14 cellular contexts compared by ENCODE assay signal in genomic region chr7:17159500-17160037, GRCh38.
DNase-seq lines count a peak whose midpoint lies in the region; ATAC-seq and TF ChIP-seq lines count a peak whose summit lies in the region.
"Had no signal": no experiment of that assay in that cellular context is flagged by ENCODE, and none has a peak within 500 bp of the region (broad histone marks: within the 10 kb centered on the region; RNA-seq: fewer than 3 reads in every experiment).

No MANE protein-coding gene starts in this region.

- peaks cover 8% of the 10 kb centered on the region for H3K36me3 Mint-ChIP-seq in activated T-cell treated with anti-CD3 and anti-CD28 coated beads, Interleukin-2, amount 50 U/mL, for 24 hours (ENCODE audit: low read depth)
- no peaks in the 10 kb centered on the region for H3K36me3 Mint-ChIP-seq in stimulated activated memory B cell treated with anti-CD40 and anti-IgM and Interleukin-4, amounts not matched to agents 10 μg/mL and 1 μg/mL and 100 μg/mL, for 72 hours
- no peaks in the 10 kb centered on the region for H3K36me3 Mint-ChIP-seq in CD8-positive, alpha-beta T cell
- H3K36me3 Mint-ChIP-seq: naive B cell had no signal

- peak overlapping the region; percentile 93 for H3K27ac Mint-ChIP-seq in activated T-cell treated with anti-CD3 and anti-CD28 coated beads, Interleukin-2, amount 50 U/mL, for 24 hours
- H3K27ac Mint-ChIP-seq in stimulated activated memory B cell treated with anti-CD40 and anti-IgM and Interleukin-4, amounts not matched to agents 10 μg/mL and 1 μg/mL and 100 μg/mL, for 72 hours: peak overlapping the region; percentile 68
- no peak overlapping the region for H3K27ac Mint-ChIP-seq in CD8-positive, alpha-beta T cell

- no peaks in the 10 kb centered on the region for H3K27me3 ChIP-seq in heart left ventricle
- no peaks in the 10 kb centered on the region for H3K27me3 ChIP-seq in CD8-positive, alpha-beta T cell (ENCODE audit: insufficient read depth, low read length)
- H3K27me3 ChIP-seq: upper lobe of left lung had no signal

- intact Hi-C loops in heart left ventricle (cut with DNase I): loop anchor here in 1 of 10 donors (10.0 kb wide), 1 partner anchor 435 kb away; no protein-coding TSS in a partner anchor
- intact Hi-C loops in CD8-positive, alpha-beta T cell (cut with DNase I, micrococcal nuclease): no loop called here

- DNase-seq in activated T-cell treated with anti-CD3 and anti-CD28 coated beads, Interleukin-2, amount 50 U/mL, for 24 hours: no peak
- no peak for DNase-seq in activated T-cell treated with anti-CD3 and anti-CD28 coated beads, Interleukin-2, amount 50 U/mL, for 48 hours
- DNase-seq in heart left ventricle (no peak), RKO (ENCODE audit: low spot score) (no peak)
- no peak for DNase-seq in CD8-positive, alpha-beta T cell
- DNase-seq: effector memory CD8-positive, alpha-beta T cell; GF-D8; naive B cell; NCI-H510A treated with DMSO at 0.1 percent for 48 hours; SW 1271; upper lobe of left lung had no signal

- no peak for TF ChIP-seq CTCF in heart left ventricle (IDR thresholded peaks at IDR 0.05)
- TF ChIP-seq CTCF in CD8-positive, alpha-beta T cell (IDR thresholded peaks at IDR 0.05): no peak

- TF ChIP-seq POLR2A in heart left ventricle (IDR thresholded peaks at IDR 0.05): no peak

- 82 to 93% (median 87%) methylated on average over 2 of the region's 2 CpGs for WGBS in heart left ventricle, 4 donors

- no peak overlapping the region for H3K27ac ChIP-seq in heart left ventricle
- no peak overlapping the region for H3K27ac ChIP-seq in CD8-positive, alpha-beta T cell (ENCODE audit: low read depth, low read length)
- H3K27ac ChIP-seq: upper lobe of left lung had no signal

- H3K4me3 ChIP-seq in heart left ventricle: no peak overlapping the region
- H3K4me3 ChIP-seq in CD8-positive, alpha-beta T cell (ENCODE audit: low read depth, low read length): no peak overlapping the region
- H3K4me3 ChIP-seq: upper lobe of left lung had no signal

- peaks cover 19% of the 10 kb centered on the region for H3K9me3 Mint-ChIP-seq in activated T-cell treated with anti-CD3 and anti-CD28 coated beads, Interleukin-2, amount 50 U/mL, for 24 hours
- H3K9me3 Mint-ChIP-seq in stimulated activated memory B cell treated with anti-CD40 and anti-IgM and Interleukin-4, amounts not matched to agents 10 μg/mL and 1 μg/mL and 100 μg/mL, for 72 hours: peaks cover 8% of the 10 kb centered on the region
- peaks cover 2% of the 10 kb centered on the region for H3K9me3 Mint-ChIP-seq in CD8-positive, alpha-beta T cell
- H3K9me3 Mint-ChIP-seq: effector memory CD8-positive, alpha-beta T cell had no signal

- ATAC-seq in GM21576 (IDR thresholded peaks at IDR 0.05; ENCODE audit: unreplicated experiment): peak; percentile 93
- peak; percentile 87 for ATAC-seq in HG03159 (IDR thresholded peaks at IDR 0.05; ENCODE audit: unreplicated experiment)
- ATAC-seq in stimulated activated memory B cell treated with anti-CD40 and anti-IgM and Interleukin-4, amounts not matched to agents 10 μg/mL and 1 μg/mL and 100 μg/mL, for 72 hours: peak; percentile 92
- ATAC-seq in heart left ventricle: no peak
- no peak for ATAC-seq in CD8-positive, alpha-beta T cell
- ATAC-seq: effector memory CD8-positive, alpha-beta T cell had no signal

- H3K27me3 Mint-ChIP-seq in activated T-cell treated with anti-CD3 and anti-CD28 coated beads, Interleukin-2, amount 50 U/mL, for 24 hours: no peaks in the 10 kb centered on the region
- no peaks in the 10 kb centered on the region for H3K27me3 Mint-ChIP-seq in stimulated activated memory B cell treated with anti-CD40 and anti-IgM and Interleukin-4, amounts not matched to agents 10 μg/mL and 1 μg/mL and 100 μg/mL, for 72 hours
- H3K27me3 Mint-ChIP-seq in CD8-positive, alpha-beta T cell (ENCODE audit: low read depth): no peaks in the 10 kb centered on the region
- H3K27me3 Mint-ChIP-seq: effector memory CD8-positive, alpha-beta T cell; naive B cell had no signal

- CTCF ChIA-PET in CD8-positive, alpha-beta T cell (lab: Charles Lee): interaction anchor here (0.6 kb wide), 1 partner anchor 104 kb away, joined by 3 read pairs; no protein-coding TSS in a partner anchor

- H3K9me3 ChIP-seq in heart left ventricle: peaks cover 0 to 4% (median 0%) of the 10 kb centered on the region in 12 donors
- no peaks in the 10 kb centered on the region for H3K9me3 ChIP-seq in CD8-positive, alpha-beta T cell (ENCODE audit: low read length)
- H3K9me3 ChIP-seq: upper lobe of left lung had no signal

- no peaks in the 10 kb centered on the region for H3K4me1 ChIP-seq in heart left ventricle
- no peaks in the 10 kb centered on the region for H3K4me1 ChIP-seq in CD8-positive, alpha-beta T cell (ENCODE audit: insufficient read depth, low read length)
- H3K4me1 ChIP-seq: upper lobe of left lung had no signal

- POLR2A ChIA-PET in CD8-positive, alpha-beta T cell (lab: Charles Lee): interaction anchor here (0.6 kb wide), 1 partner anchor 1339 kb away, joined by 3 read pairs; no protein-coding TSS in a partner anchor

- peaks cover 57% of the 10 kb centered on the region for H3K4me1 Mint-ChIP-seq in activated T-cell treated with anti-CD3 and anti-CD28 coated beads, Interleukin-2, amount 50 U/mL, for 24 hours (ENCODE audit: low read depth)
- peaks cover 22% of the 10 kb centered on the region for H3K4me1 Mint-ChIP-seq in stimulated activated memory B cell treated with anti-CD40 and anti-IgM and Interleukin-4, amounts not matched to agents 10 μg/mL and 1 μg/mL and 100 μg/mL, for 72 hours
- peaks cover 11% of the 10 kb centered on the region for H3K4me1 Mint-ChIP-seq in CD8-positive, alpha-beta T cell (ENCODE audit: low read depth)
- H3K4me1 Mint-ChIP-seq: naive B cell had no signal

- H3K36me3 ChIP-seq in heart left ventricle: no peaks in the 10 kb centered on the region
- no peaks in the 10 kb centered on the region for H3K36me3 ChIP-seq in CD8-positive, alpha-beta T cell (ENCODE audit: insufficient read depth, low read length)
- H3K36me3 ChIP-seq: upper lobe of left lung had no signal

- H3K4me3 Mint-ChIP-seq in activated T-cell treated with anti-CD3 and anti-CD28 coated beads, Interleukin-2, amount 50 U/mL, for 24 hours: peak overlapping the region; percentile 20
- no peak overlapping the region for H3K4me3 Mint-ChIP-seq in stimulated activated memory B cell treated with anti-CD40 and anti-IgM and Interleukin-4, amounts not matched to agents 10 μg/mL and 1 μg/mL and 100 μg/mL, for 72 hours
- H3K4me3 Mint-ChIP-seq in CD8-positive, alpha-beta T cell: no peak overlapping the region
- H3K4me3 Mint-ChIP-seq: effector memory CD8-positive, alpha-beta T cell; naive B cell had no signal

Comparison
In these comparisons a context has a peak if more than half of its experiments do, and no peak if none do; other contexts are left out.
1. ATAC-seq: peak in GM21576 (single experiment), HG03159 (single experiment) and stimulated activated memory B cell treated with anti-CD40 and anti-IgM and Interleukin-4, amounts not matched to agents 10 μg/mL and 1 μg/mL and 100 μg/mL, for 72 hours (single experiment); none in heart left ventricle (0 of 4) and CD8-positive, alpha-beta T cell (single experiment).